Comparison of ENCODE assay signal across 28 cellular contexts in the genomic region with DNA sequence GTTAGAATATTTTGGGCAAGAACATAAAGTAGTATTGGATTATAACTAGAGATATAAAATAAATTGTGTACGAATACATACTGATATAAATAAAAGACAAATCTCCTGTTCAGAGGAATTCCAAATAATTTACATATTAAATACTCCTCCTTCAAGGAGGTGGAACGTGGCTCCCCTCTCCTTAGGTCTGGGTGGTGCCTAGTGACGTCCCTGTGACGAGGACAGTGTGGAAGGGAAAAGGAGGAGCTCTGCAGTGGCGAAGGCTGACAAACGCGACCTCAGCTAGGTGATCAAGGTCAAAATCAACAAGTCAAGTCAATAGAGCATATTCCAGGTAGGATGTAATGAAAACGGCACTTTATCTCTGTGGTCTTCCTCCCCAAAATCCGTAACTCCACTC.
DNase-seq lines count a peak whose midpoint lies in the region; ATAC-seq, FAIRE-seq and TF ChIP-seq lines count a peak whose summit lies in the region.
"Had no signal": no experiment of that assay in that cellular context is flagged by ENCODE, and none has a peak within 500 bp of the region (broad histone marks: within the 10 kb centered on the region; RNA-seq: fewer than 3 reads in every experiment).

No MANE protein-coding gene starts in this region.

- H3K14ac ChIP-seq in H1 (ENCODE audit: insufficient read length) = no peak overlapping the region

- H2BK5ac ChIP-seq in H1 (ENCODE audit: low read depth, low read length) = no peak overlapping the region; the same call in 1 of the 2 replicates

- H3K4me1 ChIP-seq in GM23338 (ENCODE audit: insufficient read depth) (0 out of 2 replicates have a peak, but pooled peaks cover 3% of the 10 kb centered on the region), H1 (replicated peaks in 1 of 4; ENCODE audit: control insufficient read depth in 3 of 4, insufficient read depth in 4 of 4, low read length in 3 of 4) (peaks cover 0 to 3% (median 0%) of the 10 kb centered on the region in 4 experiments; a peak in 1 of 7 replicates), neural progenitor cell (no peaks in the 10 kb centered on the region), gastrocnemius medialis (no peaks in the 10 kb centered on the region)
- H3K4me1 ChIP-seq: A549 had no signal

- BruUV-seq in Calu3 (replicated peaks; lab: Mats Ljungman, UMichigan) = no TSS peak

- H3K36me3 ChIP-seq in GM23338 (ENCODE audit: insufficient read depth) = no peaks in the 10 kb centered on the region
- no peaks in the 10 kb centered on the region for H3K36me3 ChIP-seq in H1 (ENCODE audit: control insufficient read depth in 2 of 4, insufficient read depth in 4 of 4, low read length in 3 of 4)
- no peaks in the 10 kb centered on the region for H3K36me3 ChIP-seq in neural progenitor cell
- no peaks in the 10 kb centered on the region for H3K36me3 ChIP-seq in gastrocnemius medialis

- peak overlapping the region in 1 of 4 experiments; percentile 37; a peak in 1 of 7 replicates for H3K9ac ChIP-seq in H1 (replicated peaks in 1 of 4; ENCODE audit: extremely low read depth in 1 of 4, low read depth in 3 of 4, low read length in 3 of 4)
- no peak overlapping the region for H3K9ac ChIP-seq in neural progenitor cell
- H3K9ac ChIP-seq: BLaER1 treated with 17β-estradiol and CSF1 and Interleukin-3, amounts not matched to agents 10 nM and 100 nM had no signal

- H3K27ac Mint-ChIP-seq in GM23338 (peak overlapping the region; percentile 64), WTC11 (no peak overlapping the region), neural progenitor cell (peak overlapping the region; percentile 36), Calu3 (ENCODE audit: unreplicated experiment) (no peak overlapping the region)
- H3K27ac Mint-ChIP-seq: B cell; CD4-positive, alpha-beta memory T cell; CD8-positive, alpha-beta memory T cell had no signal

- no peak overlapping the region for H3K4ac ChIP-seq in H1 (replicated peaks; ENCODE audit: insufficient read length, low read depth, low read length)

- CTCF ChIA-PET in WTC11 (lab: Charles Lee) (no interaction called here), H1 (lab: Charles Lee; ENCODE audit: partially characterized antibody) (no interaction called here), Calu3 (lab: Charles Lee) (no interaction called here)

- H3K4me2 ChIP-seq in GM23338 (no peak overlapping the region), H1 (ENCODE audit: insufficient read depth in 1 of 2, low read depth in 2 of 2, low read length in 2 of 2) (no peak overlapping the region), neural progenitor cell (no peak overlapping the region)
- H3K4me2 ChIP-seq: A549; BLaER1 treated with 17β-estradiol and CSF1 and Interleukin-3, amounts not matched to agents 10 nM and 100 nM had no signal

- no peak overlapping the region for H4K91ac ChIP-seq in H1 (replicated peaks; ENCODE audit: insufficient read length, low read length)

- no peaks in the 10 kb centered on the region for H3K27me3 ChIP-seq in GM23338 (ENCODE audit: insufficient read depth)
- no peaks in the 10 kb centered on the region for H3K27me3 ChIP-seq in H1 (replicated peaks in 1 of 4; ENCODE audit: control insufficient read depth in 3 of 4, extremely low read depth in 1 of 4, insufficient read depth in 3 of 4, low read length in 3 of 4)
- no peaks in the 10 kb centered on the region for H3K27me3 ChIP-seq in neural progenitor cell
- H3K27me3 ChIP-seq in gastrocnemius medialis = no peaks in the 10 kb centered on the region
- H3K27me3 ChIP-seq: BLaER1 treated with 17β-estradiol and CSF1 and Interleukin-3, amounts not matched to agents 10 nM and 100 nM had no signal

- H4K20me1 ChIP-seq in GM23338 (replicated peaks; ENCODE audit: insufficient read depth) (no peaks in the 10 kb centered on the region), H1 (replicated peaks in 1 of 2; ENCODE audit: control insufficient read depth in 1 of 2, insufficient read depth in 2 of 2, low read length in 2 of 2) (no peaks in the 10 kb centered on the region), neural progenitor cell (ENCODE audit: low read depth) (no peaks in the 10 kb centered on the region)
- H4K20me1 ChIP-seq: BLaER1 treated with 17β-estradiol and CSF1 and Interleukin-3, amounts not matched to agents 10 nM and 100 nM had no signal

- H3K4me3 Mint-ChIP-seq in GM23338 (no peak overlapping the region), WTC11 (no peak overlapping the region), neural progenitor cell (no peak overlapping the region), Calu3 (ENCODE audit: low read depth, unreplicated experiment) (no peak overlapping the region)
- H3K4me3 Mint-ChIP-seq: B cell; CD4-positive, alpha-beta memory T cell; CD4-positive, CD25-positive, alpha-beta regulatory T cell; CD8-positive, alpha-beta memory T cell had no signal

- no peak for TF ChIP-seq CTCF in GM23338 (conservative IDR thresholded peaks at IDR 0.05; ENCODE audit: low read depth in 2 of 2)
- TF ChIP-seq CTCF in WTC11 (IDR thresholded peaks at IDR 0.05) = no peak
- no peak for TF ChIP-seq CTCF in H1 (IDR thresholded peaks at IDR 0.05; ENCODE audit: control extremely low read depth in 1 of 3, insufficient read depth in 1 of 3, low read depth in 1 of 3, low read length in 3 of 3)
- TF ChIP-seq CTCF in neural progenitor cell (IDR thresholded peaks at IDR 0.05) = no peak
- no peak for TF ChIP-seq CTCF in D721Med (IDR thresholded peaks at IDR 0.05; ENCODE audit: insufficient read depth, missing control alignments)
- TF ChIP-seq CTCF in Calu3 (IDR thresholded peaks at IDR 0.05; ENCODE audit: unreplicated experiment) = no peak
- TF ChIP-seq CTCF in gastrocnemius medialis (IDR thresholded peaks at IDR 0.05 in 4 of 5, conservative IDR thresholded peaks at IDR 0.05 in 1 of 5) = no peak

- H2AFZ ChIP-seq in GM23338 (no peak overlapping the region), H1 (ENCODE audit: low read length) (no peak overlapping the region), neural progenitor cell (replicated peaks) (no peak overlapping the region)

- no peak for TF ChIP-seq POLR2A in H1 (IDR thresholded peaks at IDR 0.05; ENCODE audit: control extremely low read depth in 1 of 2, low read depth in 2 of 2, low read length in 2 of 2)
- TF ChIP-seq POLR2A in gastrocnemius medialis (IDR thresholded peaks at IDR 0.05) = no peak

- H3K79me2 ChIP-seq in GM23338 (replicated peaks; ENCODE audit: insufficient read depth) (no peaks in the 10 kb centered on the region), H1 (ENCODE audit: control insufficient read depth in 1 of 2, insufficient read depth in 2 of 2, low read length in 2 of 2) (no peaks in the 10 kb centered on the region), neural progenitor cell (ENCODE audit: low read depth) (no peaks in the 10 kb centered on the region)

- H3K9me2 ChIP-seq in GM23338 (ENCODE audit: insufficient read depth) = no peaks in the 10 kb centered on the region

- no peak overlapping the region for H4K8ac ChIP-seq in H1 (ENCODE audit: extremely low read depth, insufficient read depth, low read length)

- H2BK20ac ChIP-seq in H1 (ENCODE audit: low read length) = no peak overlapping the region

- no peaks in the 10 kb centered on the region for H3K23me2 ChIP-seq in H1 (ENCODE audit: low read depth, low read length)

- H2BK12ac ChIP-seq in H1 (ENCODE audit: low read depth, low read length) = no peak overlapping the region

- no peak for TF ChIP-seq EP300 in H1 (IDR thresholded peaks at IDR 0.05; ENCODE audit: borderline replicate concordance in 1 of 2, low read depth in 2 of 2, low read length in 2 of 2)

- peak overlapping the region; percentile 97; the same call in 1 of the 2 replicates for H2AK5ac ChIP-seq in H1 (ENCODE audit: low read depth, low read length)

- H3K18ac ChIP-seq in H1 (ENCODE audit: extremely low read depth, low read length) = no peak overlapping the region; the same call in 1 of the 2 replicates

- no peak overlapping the region for H3K23ac ChIP-seq in H1 (ENCODE audit: insufficient read length)

- ATAC-seq in GM23338 (peak; percentile 78), WTC11 (peak; percentile 61), gastrocnemius medialis (no peak)
- ATAC-seq: A549, GM12878 had no signal

- H3K27me3 Mint-ChIP-seq in GM23338 (ENCODE audit: insufficient read depth, low read depth, poor library complexity) (peaks cover 1% of the 10 kb centered on the region), WTC11 (ENCODE audit: low read depth) (no peaks in the 10 kb centered on the region), neural progenitor cell (ENCODE audit: insufficient read depth, low read depth) (no peaks in the 10 kb centered on the region), Calu3 (ENCODE audit: unreplicated experiment) (no peaks in the 10 kb centered on the region)
- H3K27me3 Mint-ChIP-seq: B cell; CD4-positive, alpha-beta memory T cell; CD4-positive, CD25-positive, alpha-beta regulatory T cell; CD8-positive, alpha-beta memory T cell had no signal

- H3K79me1 ChIP-seq in H1 (ENCODE audit: low read depth, low read length) = no peaks in the 10 kb centered on the region

- in situ Hi-C loops in gastrocnemius medialis (cut with MboI; ENCODE audit: low sequenced_read_pairs in 4 of 4) = no loop called here

- no peak overlapping the region for H2BK120ac ChIP-seq in H1 (replicated peaks; ENCODE audit: low read depth, low read length)

- intact Hi-C loops in Calu3 (cut with micrococcal nuclease; ENCODE audit: unreplicated experiment) (no loop called here), gastrocnemius medialis (cut with DNase I; ENCODE audit: low total_unique reads) (no loop called here)

- no peak overlapping the region for H2BK15ac ChIP-seq in H1 (ENCODE audit: low read length)

- no peak overlapping the region for H4K5ac ChIP-seq in H1 (ENCODE audit: insufficient read length, low read depth, low read length)

- H3K4me3 ChIP-seq in GM23338 (no peak overlapping the region), H1 (ENCODE audit: extremely low read depth in 1 of 4, insufficient read depth in 2 of 4, low read depth in 3 of 4, low read length in 4 of 4) (no peak overlapping the region), neural progenitor cell (no peak overlapping the region), gastrocnemius medialis (no peak overlapping the region)
- H3K4me3 ChIP-seq: A549; BLaER1 treated with 17β-estradiol and CSF1 and Interleukin-3, amounts not matched to agents 10 nM and 100 nM; GM12878 had no signal

- FAIRE-seq in H1 (lab: Jason Lieb, UNC) (no peak), D721Med (lab: Jason Lieb, UNC) (no peak)
- FAIRE-seq: A549, GM12878, GM12892, GM18507 had no signal

- TF ChIP-seq RAD21 in H1 (IDR thresholded peaks at IDR 0.05 in 1 of 2, conservative IDR thresholded peaks at IDR 0.05 in 1 of 2; ENCODE audit: low read depth in 2 of 2, low read length in 2 of 2) = no peak

- WGBS in H1 (ENCODE audit: extremely low coverage in 1 of 2, insufficient coverage in 1 of 2, insufficient read length in 1 of 2, insufficient replicate concordance in 2 of 2, low coverage in 1 of 2, low lambda C conversion rate in 2 of 2, missing lambda C conversion rate in 1 of 2), 2 experiments = 85% methylated on average over 9 of the region's 9 CpGs; no CpG with 5 or more reads in 1 of the 2 experiments

- H3K4me1 Mint-ChIP-seq in GM23338 (peaks cover 23% of the 10 kb centered on the region), WTC11 (peaks cover 14% of the 10 kb centered on the region), neural progenitor cell (no peaks in the 10 kb centered on the region), Calu3 (ENCODE audit: low read depth, unreplicated experiment) (no peaks in the 10 kb centered on the region)
- H3K4me1 Mint-ChIP-seq: B cell; CD4-positive, alpha-beta memory T cell; CD4-positive, CD25-positive, alpha-beta regulatory T cell had no signal

- no peak overlapping the region for H3K56ac ChIP-seq in H1 (replicated peaks; ENCODE audit: insufficient read length, low read depth, low read length)

- H3K36me3 Mint-ChIP-seq in GM23338 (ENCODE audit: low read depth) (no peaks in the 10 kb centered on the region), WTC11 (no peaks in the 10 kb centered on the region), neural progenitor cell (no peaks in the 10 kb centered on the region), Calu3 (ENCODE audit: insufficient read depth, unreplicated experiment) (no peaks in the 10 kb centered on the region)

- POLR2A ChIA-PET in WTC11 (lab: Charles Lee) (no interaction called here), H1 (lab: Charles Lee; ENCODE audit: partially characterized antibody) (no interaction called here)

- H3F3A ChIP-seq in GM23338 (replicated peaks; ENCODE audit: low read depth) (no peaks in the 10 kb centered on the region), neural progenitor cell (ENCODE audit: low read depth) (no peaks in the 10 kb centered on the region)

- H3K27ac ChIP-seq in GM23338 (ENCODE audit: low read depth) (no peak overlapping the region), H1 (ENCODE audit: low read depth, low read length) (no peak overlapping the region), neural progenitor cell (no peak overlapping the region), gastrocnemius medialis (no peak overlapping the region)
- H3K27ac ChIP-seq: 22Rv1; A549; BLaER1 treated with 17β-estradiol and CSF1 and Interleukin-3, amounts not matched to agents 10 nM and 100 nM; C4-2B had no signal

- H3K9me3 ChIP-seq in H1 (ENCODE audit: insufficient read depth in 2 of 2, low read depth in 1 of 2, low read length in 1 of 2) (no peaks in the 10 kb centered on the region), neural progenitor cell (ENCODE audit: low read depth) (no peaks in the 10 kb centered on the region), gastrocnemius medialis (no peaks in the 10 kb centered on the region)
- H3K9me3 ChIP-seq: A549; BLaER1 treated with 17β-estradiol and CSF1 and Interleukin-3, amounts not matched to agents 10 nM and 100 nM had no signal

- H3K9me3 Mint-ChIP-seq in GM23338 (no peaks in the 10 kb centered on the region), WTC11 (no peaks in the 10 kb centered on the region), neural progenitor cell (no peaks in the 10 kb centered on the region), Calu3 (ENCODE audit: low read depth, unreplicated experiment) (no peaks in the 10 kb centered on the region)

- DNase-seq in GM23338 (ENCODE audit: low spot score) = peak; percentile 11
- no peak for DNase-seq in WTC11 (ENCODE audit: low spot score)
- DNase-seq in H1 (ENCODE audit: low read depth in 1 of 2, low spot score in 2 of 2) = no peak
- DNase-seq in neural progenitor cell (ENCODE audit: low spot score) = no peak
- DNase-seq in D721Med (ENCODE audit: insufficient read length, low spot score) = no peak
- no peak for DNase-seq in Calu3
- DNase-seq in gastrocnemius medialis = no peak
- DNase-seq in CD1c-positive myeloid dendritic cell (ENCODE audit: extremely low spot score) = no peak
- DNase-seq: AML-193; CD4-positive, alpha-beta memory T cell; CD4-positive, CD25-positive, alpha-beta regulatory T cell; CD8-positive, alpha-beta memory T cell; COR-L47; DMS 273 treated with DMSO at 0.1 percent for 48 hours; DMS153; DMS53; DMS79; DND-41; EL; GDM1 had no signal

Comparison
In these comparisons a context has a peak if more than half of its experiments do, and no peak if none do; other contexts are left out.
1. ATAC-seq: peak in GM23338 (single experiment) and WTC11 (single experiment); none in gastrocnemius medialis (0 of 2).
2. H3K27ac Mint-ChIP-seq: peak in GM23338 (single experiment) and neural progenitor cell (single experiment); none in WTC11 (single experiment) and Calu3 (single experiment).